Comparison of ENCODE assay signal across 20 cellular contexts in genomic region chr10:70085975-70086613, GRCh38. TPM values are rescaled to one million over a fixed set of nuclear protein-coding genes. Genes with fewer than 3 reads are reported as not detected.
DNase-seq lines count a peak whose midpoint lies in the region; ATAC-seq, FAIRE-seq and TF ChIP-seq lines count a peak whose summit lies in the region.
"Had no signal": no experiment of that assay in that cellular context is flagged by ENCODE, and none has a peak within 500 bp of the region (broad histone marks: within the 10 kb centered on the region; RNA-seq: fewer than 3 reads in every experiment).

No MANE protein-coding gene starts in this region.

- TF ChIP-seq RAD21 in HepG2 (CRISPR knock-in tag; IDR thresholded peaks at IDR 0.05): no peak

- no peak overlapping the region for H3K4me3 ChIP-seq in Caco-2 (ENCODE audit: low read depth, low read length)
- peak overlapping the region in 1 of 3 experiments; percentile 14; a peak in 1 of 6 replicates for H3K4me3 ChIP-seq in HepG2 (replicated peaks in 1 of 3; ENCODE audit: insufficient read depth in 1 of 3, low read depth in 2 of 3, low read length in 3 of 3)
- H3K4me3 ChIP-seq: GM12878 had no signal

- no peak for TF ChIP-seq POLR2A in HepG2 (IDR thresholded peaks at IDR 0.05; ENCODE audit: insufficient read depth in 1 of 2, low read depth in 2 of 2, low read length in 2 of 2)

- H3K27me3 Mint-ChIP-seq in Caco-2 (ENCODE audit: insufficient read depth, unreplicated experiment): peaks cover 5% of the 10 kb centered on the region
- H3K27me3 Mint-ChIP-seq: CD4-positive, alpha-beta T cell had no signal

- H2AFZ ChIP-seq in HepG2 (ENCODE audit: low read length): no peak overlapping the region

- no peaks in the 10 kb centered on the region for H3K9me3 ChIP-seq in Caco-2
- H3K9me3 ChIP-seq in HepG2 (ENCODE audit: low read length): no peaks in the 10 kb centered on the region

- H3K27ac Mint-ChIP-seq in Caco-2 (ENCODE audit: unreplicated experiment): no peak overlapping the region
- H3K27ac Mint-ChIP-seq: CD4-positive, alpha-beta T cell; HFFc6 had no signal

- peak overlapping the region; percentile 32 for H3K4me3 Mint-ChIP-seq in Caco-2 (ENCODE audit: unreplicated experiment)
- H3K4me3 Mint-ChIP-seq: CD4-positive, alpha-beta T cell; HFFc6; IgD-negative memory B cell had no signal

- no peak overlapping the region for H3K9ac ChIP-seq in HepG2 (ENCODE audit: insufficient read depth, low read depth, low read length)

- BruUV-seq in Caco-2 (replicated peaks; lab: Mats Ljungman, UMichigan): no TSS peak
- no TSS peak for BruUV-seq in HepG2 (replicated peaks; lab: Mats Ljungman, UMichigan)

- no peaks in the 10 kb centered on the region for H3K79me2 ChIP-seq in HepG2 (ENCODE audit: insufficient read depth, low read length)

- H3K9me3 Mint-ChIP-seq in Caco-2 (ENCODE audit: unreplicated experiment): no peaks in the 10 kb centered on the region
- H3K9me3 Mint-ChIP-seq: CD4-positive, alpha-beta T cell; HFFc6; IgD-negative memory B cell had no signal

- WGBS in HepG2 (ENCODE audit: low lambda C conversion rate): 2% methylated on average over 3 of the region's 3 CpGs

- H3K27me3 ChIP-seq in Caco-2 (replicated peaks; ENCODE audit: control insufficient read depth, insufficient read depth, low read length): no peaks in the 10 kb centered on the region
- H3K27me3 ChIP-seq in HepG2 (ENCODE audit: control insufficient read depth in 1 of 2, insufficient read depth in 2 of 2, low read length in 2 of 2): no peaks in the 10 kb centered on the region

- ATAC-seq in HepG2 (peak; percentile 87), HG02852 (IDR thresholded peaks at IDR 0.05; ENCODE audit: unreplicated experiment) (no peak)
- ATAC-seq: GM12878, HCT116 had no signal

- peaks cover 3% of the 10 kb centered on the region for H3K36me3 Mint-ChIP-seq in Caco-2 (ENCODE audit: insufficient read depth, unreplicated experiment)
- H3K36me3 Mint-ChIP-seq: IgD-negative memory B cell had no signal

- peaks cover 62% of the 10 kb centered on the region for H3K4me1 ChIP-seq in Caco-2
- peaks cover 78% of the 10 kb centered on the region for H3K4me1 ChIP-seq in HepG2 (ENCODE audit: insufficient read depth, low read length)

- CTCF ChIA-PET in Caco-2 (lab: Charles Lee): interaction anchor here (0.6 to 4.4 kb wide), 9 partner anchors 10 to 179 kb away, joined by 3 to 124 read pairs (median 7); partner anchors contain the start of gene TYSND1
- CTCF ChIA-PET in HepG2 (lab: Yijun Ruan, JAX; ENCODE audit: low intra/inter-chr PET ratio, low total read pairs): interaction anchor here (1.1 kb wide), 1 partner anchor 60 kb away, joined by 5 read pairs; the partner anchor contains the start of gene TYSND1

- TF ChIP-seq CTCF in Caco-2 (IDR thresholded peaks at IDR 0.05; ENCODE audit: insufficient read depth in 1 of 2, low read depth in 1 of 2, low read length in 1 of 2, severe bottlenecking in 1 of 2, unreplicated experiment in 1 of 2): no peak
- TF ChIP-seq CTCF in HepG2 (CRISPR knock-in tag; IDR thresholded peaks at IDR 0.05): no peak

- intact Hi-C loops in Caco-2 (cut with micrococcal nuclease; ENCODE audit: unreplicated experiment) (loop anchor here (1.0 to 2.0 kb wide), 3 partner anchors 16 to 266 kb away; no protein-coding TSS in a partner anchor), HepG2 (cut with micrococcal nuclease; ENCODE audit: unreplicated experiment) (loop anchor here (5.0 kb wide), 1 partner anchor 34 kb away; the partner anchor contains the start of gene MACROH2A2)

- TF ChIP-seq EP300 in HepG2 (IDR thresholded peaks at IDR 0.05; ENCODE audit: low read depth in 2 of 2, low read length in 2 of 2): peak; percentile 38 to 87; a peak in 3 of 4 replicates
- no peak for TF ChIP-seq EP300 in HepG2 (CRISPR knock-in tag; IDR thresholded peaks at IDR 0.05; ENCODE audit: borderline replicate concordance)

- DNase-seq in Caco-2 (peak; percentile 77), DMS53 treated with DMSO at 0.1 percent for 48 hours (lab: John Stamatoyannopoulos, UW; ENCODE audit: unreplicated experiment) (peak; percentile 4), HepG2 (ENCODE audit: low spot score) (peak; percentile 90), activated gamma-delta T cell treated with Interleukin-2 at 50 U/mL for 16 hours (no peak), activated T-cell treated with anti-CD3 and anti-CD28 coated beads for 4 hours (no peak)
- DNase-seq: AML-193; CD4-positive, alpha-beta T cell; DMS153; DND-41; EL; GOT3; H7; HFFc6 had no signal

- POLR2A ChIA-PET in Caco-2 (lab: Charles Lee) (interaction anchor here (0.9 to 2.2 kb wide), 3 partner anchors 10 to 85 kb away, joined by 3 to 20 read pairs (median 4); partner anchors contain the start of genes SAR1A and TYSND1), HepG2 (lab: Yijun Ruan, JAX) (interaction anchor here (0.7 to 3.4 kb wide), 8 partner anchors 8 to 85 kb away, joined by 3 to 27 read pairs (median 4); partner anchors contain the start of genes MACROH2A2, SAR1A and TYSND1)

- H3K4me2 ChIP-seq in HepG2 (ENCODE audit: low read depth, low read length): peak overlapping the region; percentile 64

- H3K36me3 ChIP-seq in Caco-2 (ENCODE audit: control insufficient read depth, insufficient read depth, low read length) (no peaks in the 10 kb centered on the region), HepG2 (replicated peaks in 1 of 2; ENCODE audit: control insufficient read depth in 1 of 2, insufficient read depth in 2 of 2, low read length in 2 of 2) (no peaks in the 10 kb centered on the region)

- peaks cover 47% of the 10 kb centered on the region for H3K4me1 Mint-ChIP-seq in Caco-2 (ENCODE audit: low read depth, unreplicated experiment)
- H3K4me1 Mint-ChIP-seq: IgD-negative memory B cell had no signal

- FAIRE-seq in HepG2 (lab: Jason Lieb, UNC): peak; percentile 55
- FAIRE-seq: A204.1, GM12878, HTR-8/SVneo had no signal

- peak overlapping the region; percentile 37 for H3K27ac ChIP-seq in HepG2 (ENCODE audit: extremely low read length, insufficient read depth, low read length)
- H3K27ac ChIP-seq: C4-2B had no signal

- no peaks in the 10 kb centered on the region for H4K20me1 ChIP-seq in HepG2 (ENCODE audit: insufficient read depth, low read length)

- in situ Hi-C loops in HepG2 (cut with HindIII; ENCODE audit: extremely low pct_ligation_motif_present, low pct_unique_long_range_greater_than_20kb): no loop called here

TF ChIP-seq in HepG2, 621 proteins besides CTCF, POLR2A, EP300 and RAD21 (continues in another document):
- TF ChIP-seq ZNF839 (CRISPR knock-in tag; IDR thresholded peaks at IDR 0.05; ENCODE audit: borderline replicate concordance) (no peak), SOX5 (CRISPR knock-in tag; IDR thresholded peaks at IDR 0.05; ENCODE audit: borderline replicate concordance) (peak; percentile 69; the same call in 1 of the 2 replicates), HOXA9 (CRISPR knock-in tag; IDR thresholded peaks at IDR 0.05; ENCODE audit: borderline replicate concordance) (no peak)

RNA-seq across cellular contexts. Expression of gene MACROH2A2, which starts 33.4 kb away (rescaled TPM):
- total RNA-seq in Caco-2 (2022) (5.1 and 6.1 TPM in 2 replicates), HepG2 (2016; rRNA removed; fragmentation: Illumina TruSeq; extraction: Trizol) (41.6 and 43.1 TPM in 2 replicates)
- total RNA-seq in HepG2 (2016; cell fraction: cytosol; rRNA removed; fragmentation: Illumina TruSeq; extraction: Trizol; ENCODE audit: low read depth): 10.1 and 10.7 TPM in 2 replicates
- total RNA-seq in HepG2 (2016; cell fraction: insoluble cytoplasmic fraction; rRNA removed; fragmentation: Illumina TruSeq; extraction: Trizol): 40.1 and 40.3 TPM in 2 replicates
- total RNA-seq in HepG2 (2016; cell fraction: membrane; rRNA removed; fragmentation: Illumina TruSeq; extraction: Trizol): 23.2 and 23.9 TPM in 2 replicates
- total RNA-seq in HepG2 (2016; cell fraction: nucleus; rRNA removed; fragmentation: Illumina TruSeq; extraction: Trizol): 21.5 and 26.3 TPM in 2 replicates
- polyA plus RNA-seq in HepG2 (2011; rRNA removed): 9.8 and 14.2 TPM in 2 replicates
- polyA plus RNA-seq in HepG2 (2011; cell fraction: cytosol; rRNA removed): 17.6 and 17.9 TPM in 2 replicates
- polyA plus RNA-seq in HepG2 (2011; cell fraction: nucleus; rRNA removed): 10.9 and 11.9 TPM in 2 replicates
- 26.3 and 27.5 TPM in 2 replicates for polyA plus RNA-seq in HepG2 (2012)
- 11.9 and 13.4 TPM in 2 replicates for polyA plus RNA-seq in HepG2 (2016; cell fraction: cytosol; fragmentation: Illumina TruSeq; extraction: Trizol; ENCODE audit: low read depth)
- 49.3 and 50.9 TPM in 2 replicates for polyA plus RNA-seq in HepG2 (2016; cell fraction: insoluble cytoplasmic fraction; fragmentation: Illumina TruSeq; extraction: Trizol; ENCODE audit: low read depth)
- polyA plus RNA-seq in HepG2 (2016; cell fraction: membrane; fragmentation: Illumina TruSeq; extraction: Trizol; ENCODE audit: low read depth): 20.2 and 21.5 TPM in 2 replicates
- polyA plus RNA-seq in HepG2 (2016; cell fraction: nucleus; fragmentation: Illumina TruSeq; extraction: Trizol; ENCODE audit: insufficient read depth, low read depth): 41.9 and 47.8 TPM in 2 replicates
- polyA minus RNA-seq in HepG2 (2011; rRNA and poly(A)+ RNA removed; ENCODE audit: low replicate concordance): 9.1 TPM in 1 of 2 replicates, not detected in the other
- polyA minus RNA-seq in HepG2 (2011; cell fraction: cytosol; rRNA and poly(A)+ RNA removed): 13.5 and 13.7 TPM in 2 replicates
- polyA minus RNA-seq in HepG2 (2011; cell fraction: nucleus; rRNA and poly(A)+ RNA removed): 7.6 and 10.2 TPM in 2 replicates
- total RNA-seq: GM12878 had no signal
- polyA plus RNA-seq: IgD-negative memory B cell had no signal

RNA-seq across cellular contexts. Expression of gene AIFM2, which starts 46.5 kb away (rescaled TPM):
- total RNA-seq in Caco-2 (2022) (29.2 and 31.1 TPM in 2 replicates), HepG2 (2016; rRNA removed; fragmentation: Illumina TruSeq; extraction: Trizol) (20.3 and 29.6 TPM in 2 replicates)
- 5.3 and 5.8 TPM in 2 replicates for total RNA-seq in HepG2 (2016; cell fraction: cytosol; rRNA removed; fragmentation: Illumina TruSeq; extraction: Trizol; ENCODE audit: low read depth)
- total RNA-seq in HepG2 (2016; cell fraction: insoluble cytoplasmic fraction; rRNA removed; fragmentation: Illumina TruSeq; extraction: Trizol): 20.5 and 28.1 TPM in 2 replicates
- total RNA-seq in HepG2 (2016; cell fraction: membrane; rRNA removed; fragmentation: Illumina TruSeq; extraction: Trizol): 15.5 and 15.7 TPM in 2 replicates
- 19.1 and 21.7 TPM in 2 replicates for total RNA-seq in HepG2 (2016; cell fraction: nucleus; rRNA removed; fragmentation: Illumina TruSeq; extraction: Trizol)
- 29.5 and 36.9 TPM in 2 replicates for polyA plus RNA-seq in HepG2 (2011; rRNA removed)
- polyA plus RNA-seq in HepG2 (2011; cell fraction: cytosol; rRNA removed): 33.7 and 37.4 TPM in 2 replicates
- polyA plus RNA-seq in HepG2 (2011; cell fraction: nucleus; rRNA removed): 23.7 and 28.1 TPM in 2 replicates
- polyA plus RNA-seq in HepG2 (2012): 17.3 and 23.0 TPM in 2 replicates
- polyA plus RNA-seq in HepG2 (2016; cell fraction: cytosol; fragmentation: Illumina TruSeq; extraction: Trizol; ENCODE audit: low read depth): 14.4 and 15.8 TPM in 2 replicates
- polyA plus RNA-seq in HepG2 (2016; cell fraction: insoluble cytoplasmic fraction; fragmentation: Illumina TruSeq; extraction: Trizol; ENCODE audit: low read depth): 62.5 and 67.2 TPM in 2 replicates
- polyA plus RNA-seq in HepG2 (2016; cell fraction: membrane; fragmentation: Illumina TruSeq; extraction: Trizol; ENCODE audit: low read depth): 20.3 and 20.6 TPM in 2 replicates
- 51.6 and 53.4 TPM in 2 replicates for polyA plus RNA-seq in HepG2 (2016; cell fraction: nucleus; fragmentation: Illumina TruSeq; extraction: Trizol; ENCODE audit: insufficient read depth, low read depth)
- polyA minus RNA-seq in HepG2 (2011; rRNA and poly(A)+ RNA removed; ENCODE audit: low replicate concordance): 21.2 and 33.7 TPM in 2 replicates
- 10.0 and 12.4 TPM in 2 replicates for polyA minus RNA-seq in HepG2 (2011; cell fraction: cytosol; rRNA and poly(A)+ RNA removed)
- polyA minus RNA-seq in HepG2 (2011; cell fraction: nucleus; rRNA and poly(A)+ RNA removed): 15.5 and 16.9 TPM in 2 replicates

Comparison
In these comparisons a context has a peak if more than half of its experiments do, and no peak if none do; other contexts are left out.
1. DNase-seq: peak in Caco-2 (2 of 2), DMS53 treated with DMSO at 0.1 percent for 48 hours (single experiment) and HepG2 (single experiment); none in activated gamma-delta T cell treated with Interleukin-2 at 50 U/mL for 16 hours (single experiment) and activated T-cell treated with anti-CD3 and anti-CD28 coated beads for 4 hours (single experiment).